In genomic region chr18:37663446-37663845, GRCh38 we compare ENCODE assay signal across 32 cellular contexts.
"Had no signal": no experiment of that assay in that cellular context is flagged by ENCODE, and none has a peak within 500 bp of the region (broad histone marks: within the 10 kb centered on the region; RNA-seq: fewer than 3 reads in every experiment).

No MANE protein-coding gene starts in this region.

- H3K9me3 Mint-ChIP-seq: activated CD4-positive, alpha-beta T cell treated with anti-CD3 and anti-CD28 coated beads, Interleukin-2, amount 10 ng/mL, durations not matched to agents 24 days and 14 days; memory B cell; neural progenitor cell; stimulated activated memory B cell treated with anti-CD40 and anti-IgM and Interleukin-4, amounts not matched to agents 10 μg/mL and 1 μg/mL and 100 μg/mL, for 72 hours; T-helper 1 cell treated with Interleukin-12 subunit alpha and Interleukin-12 subunit beta and Interleukin-4 antibody, amounts not matched to agents 30 μg/mL and 1 μg/mL, for 36 hours had no signal

- H3K27ac Mint-ChIP-seq: activated CD4-positive, alpha-beta memory T cell treated with anti-CD3 and anti-CD28 coated beads, Interleukin-2, amount 10 ng/mL, durations not matched to agents 7 days and 5 days; activated CD4-positive, alpha-beta T cell treated with anti-CD3 and anti-CD28 coated beads, Interleukin-2, amount 10 ng/mL, durations not matched to agents 24 days and 14 days; activated T-cell treated with anti-CD3 and anti-CD28 coated beads, Interleukin-2, amount 50 U/mL, for 24 hours; memory B cell; natural killer cell; neural progenitor cell; stimulated activated memory B cell treated with anti-CD40 and anti-IgM and Interleukin-4, amounts not matched to agents 10 μg/mL and 1 μg/mL and 100 μg/mL, for 72 hours; stimulated activated naive CD8-positive, alpha-beta T cell treated with anti-CD3 and anti-CD28 coated beads, Interleukin-15, amount 100 ng/mL, for 72 hours; T-helper 1 cell treated with Interleukin-12 subunit alpha and Interleukin-12 subunit beta and Interleukin-4 antibody, amounts not matched to agents 30 μg/mL and 1 μg/mL, for 36 hours had no signal

- H3K9me3 ChIP-seq: gastrocnemius medialis, sigmoid colon, thyroid gland, upper lobe of left lung, vagina had no signal

- H3K4me1 ChIP-seq: gastrocnemius medialis, sigmoid colon, thyroid gland, upper lobe of left lung, vagina had no signal

- H3K36me3 Mint-ChIP-seq: memory B cell; natural killer cell; neural progenitor cell; stimulated activated memory B cell treated with anti-CD40 and anti-IgM and Interleukin-4, amounts not matched to agents 10 μg/mL and 1 μg/mL and 100 μg/mL, for 72 hours had no signal

- DNase-seq: activated CD4-positive, alpha-beta memory T cell treated with anti-CD3 and anti-CD28 coated beads, Interleukin-2, amount 10 ng/mL, durations not matched to agents 7 days and 5 days; activated CD4-positive, alpha-beta T cell treated with anti-CD3 and anti-CD28 coated beads, Interleukin-2, amount 10 ng/mL, durations not matched to agents 24 days and 14 days; activated CD4-positive, CD25-positive, alpha-beta regulatory T cell treated with anti-CD3 and anti-CD28 coated beads, Interleukin-2, amount 50 U/mL, for 72 hours; activated CD8-positive, alpha-beta memory T cell treated with anti-CD3 and anti-CD28 coated beads, Interleukin-2, amount 50 U/mL, for 48 hours; activated gamma-delta T cell treated with Interleukin-2 at 50 U/mL for 16 hours; activated naive CD4-positive, alpha-beta T cell treated with anti-CD3 and anti-CD28 coated beads, Interleukin-2, amount 50 U/mL, for 16 hours; activated T-cell treated with anti-CD3 and anti-CD28 coated beads, Interleukin-2, amount 50 U/mL, for 24 hours; amniotic stem cell; brain microvascular endothelial cell; cortex of kidney; gastrocnemius medialis; kidney; left colon; natural killer cell; occipital lobe; sigmoid colon; small intestine; stimulated activated CD4-positive, alpha-beta T cell treated with anti-CD3 and anti-CD28 coated beads, Interleukin-1b, Interleukin-23, amount 100 ng/mL, for 48 hours; stimulated activated CD4-positive, alpha-beta T cell treated with anti-CD3 and anti-CD28 coated beads, Interleukin-4, amount 100 ng/mL, for 4 hours; stimulated activated CD8-positive, alpha-beta memory T cell treated with anti-CD3 and anti-CD28 coated beads, Interleukin-4, amount 100 ng/mL, for 48 hours; stimulated activated naive CD8-positive, alpha-beta T cell treated with anti-CD3 and anti-CD28 coated beads, Interleukin-15, amount 100 ng/mL, for 72 hours; SW 1271; T1000; thyroid gland; upper lobe of left lung had no signal

- ATAC-seq: gastrocnemius medialis; left colon; natural killer cell; stimulated activated memory B cell treated with anti-CD40 and anti-IgM and Interleukin-4, amounts not matched to agents 10 μg/mL and 1 μg/mL and 100 μg/mL, for 72 hours; stimulated activated naive CD8-positive, alpha-beta T cell treated with anti-CD3 and anti-CD28 coated beads, Interleukin-15, amount 100 ng/mL, for 72 hours had no signal

- H3K4me1 Mint-ChIP-seq: activated CD4-positive, alpha-beta memory T cell treated with anti-CD3 and anti-CD28 coated beads, Interleukin-2, amount 10 ng/mL, durations not matched to agents 7 days and 5 days; activated CD4-positive, alpha-beta T cell treated with anti-CD3 and anti-CD28 coated beads, Interleukin-2, amount 10 ng/mL, durations not matched to agents 24 days and 14 days; memory B cell; natural killer cell; stimulated activated memory B cell treated with anti-CD40 and anti-IgM and Interleukin-4, amounts not matched to agents 10 μg/mL and 1 μg/mL and 100 μg/mL, for 72 hours; stimulated activated naive CD8-positive, alpha-beta T cell treated with anti-CD3 and anti-CD28 coated beads, Interleukin-15, amount 100 ng/mL, for 72 hours had no signal

- H3K27me3 ChIP-seq: brain microvascular endothelial cell, gastrocnemius medialis, hepatocyte, neural progenitor cell, sigmoid colon, thyroid gland, upper lobe of left lung, vagina had no signal

- H3K36me3 ChIP-seq: brain microvascular endothelial cell, gastrocnemius medialis, neural progenitor cell, sigmoid colon, thyroid gland, upper lobe of left lung, vagina had no signal

- H3K27ac ChIP-seq: brain microvascular endothelial cell, epithelial cell of prostate, gastrocnemius medialis, hepatocyte, neural progenitor cell, sigmoid colon, thyroid gland, upper lobe of left lung, vagina had no signal

- H3K4me3 ChIP-seq: gastrocnemius medialis, hepatocyte, neural progenitor cell, sigmoid colon, thyroid gland, upper lobe of left lung, vagina had no signal

- H3K4me3 Mint-ChIP-seq: activated CD4-positive, alpha-beta memory T cell treated with anti-CD3 and anti-CD28 coated beads, Interleukin-2, amount 10 ng/mL, durations not matched to agents 7 days and 5 days; activated CD4-positive, alpha-beta T cell treated with anti-CD3 and anti-CD28 coated beads, Interleukin-2, amount 10 ng/mL, durations not matched to agents 24 days and 14 days; activated T-cell treated with anti-CD3 and anti-CD28 coated beads, Interleukin-2, amount 50 U/mL, for 24 hours; memory B cell; natural killer cell; neural progenitor cell; stimulated activated memory B cell treated with anti-CD40 and anti-IgM and Interleukin-4, amounts not matched to agents 10 μg/mL and 1 μg/mL and 100 μg/mL, for 72 hours; stimulated activated naive CD8-positive, alpha-beta T cell treated with anti-CD3 and anti-CD28 coated beads, Interleukin-15, amount 100 ng/mL, for 72 hours; T-helper 1 cell treated with Interleukin-12 subunit alpha and Interleukin-12 subunit beta and Interleukin-4 antibody, amounts not matched to agents 30 μg/mL and 1 μg/mL, for 36 hours had no signal

- H3K27me3 Mint-ChIP-seq: activated CD4-positive, alpha-beta memory T cell treated with anti-CD3 and anti-CD28 coated beads, Interleukin-2, amount 10 ng/mL, durations not matched to agents 7 days and 5 days; activated CD4-positive, alpha-beta T cell treated with anti-CD3 and anti-CD28 coated beads, Interleukin-2, amount 10 ng/mL, durations not matched to agents 24 days and 14 days; activated T-cell treated with anti-CD3 and anti-CD28 coated beads, Interleukin-2, amount 50 U/mL, for 24 hours; memory B cell; stimulated activated memory B cell treated with anti-CD40 and anti-IgM and Interleukin-4, amounts not matched to agents 10 μg/mL and 1 μg/mL and 100 μg/mL, for 72 hours; stimulated activated naive CD8-positive, alpha-beta T cell treated with anti-CD3 and anti-CD28 coated beads, Interleukin-15, amount 100 ng/mL, for 72 hours had no signal

- H3K9ac ChIP-seq: neural progenitor cell had no signal
